In genomic region chr3:167712445-167712844, GRCh38 we compare ENCODE assay signal across 28 cellular contexts. TPM values are rescaled to one million over a fixed set of nuclear protein-coding genes. Genes with fewer than 3 reads are reported as not detected.
"Had no signal": no experiment of that assay in that cellular context is flagged by ENCODE, and none has a peak within 500 bp of the region (broad histone marks: within the 10 kb centered on the region; RNA-seq: fewer than 3 reads in every experiment).

No MANE protein-coding gene starts in this region.

- ATAC-seq: heart right ventricle; left cardiac atrium; left lung; right cardiac atrium; stimulated activated memory B cell treated with anti-CD40 and anti-IgM and Interleukin-4, amounts not matched to agents 10 μg/mL and 1 μg/mL and 100 μg/mL, for 72 hours had no signal

- DNase-seq: colonic mucosa; effector CD8-positive, alpha-beta T cell; foreskin melanocyte; glutamatergic neuron; heart right ventricle; hippocampal formation; left cardiac atrium; left lung; nephron progenitor cell; nucleus accumbens; right cardiac atrium; sigmoid colon; stimulated activated CD4-positive, alpha-beta T cell treated with anti-CD3 and anti-CD28 coated beads, Interleukin-2, amount 100 ng/mL, for 24 hours; stimulated activated CD4-positive, alpha-beta T cell treated with anti-CD3 and anti-CD28 coated beads, Interleukin-4, amount 100 ng/mL, for 24 hours; upper lobe of left lung had no signal

- H3K4me3 ChIP-seq: colonic mucosa, esophagus muscularis mucosa, heart right ventricle, left lung, prostate gland, sigmoid colon, thoracic aorta, tibial nerve, upper lobe of left lung had no signal

- H3K9me3 ChIP-seq: colonic mucosa, esophagus muscularis mucosa, heart right ventricle, left lung, prostate gland, sigmoid colon, thoracic aorta, tibial nerve, upper lobe of left lung had no signal

- H3K36me3 ChIP-seq: colonic mucosa, prostate gland had no signal

- H3K27me3 ChIP-seq: colonic mucosa, esophagus muscularis mucosa, heart right ventricle, left lung, sigmoid colon, tibial nerve, upper lobe of left lung had no signal

- H3K4me1 Mint-ChIP-seq: nephron progenitor cell had no signal

- H3K27ac Mint-ChIP-seq: dendritic cell treated with granulocyte-macrophage colony-stimulating factor and Interleukin-4, amounts not matched to agents 40 ng/mL and 50 ng/mL, for 4 days; nephron progenitor cell; stimulated activated memory B cell treated with anti-CD40 and anti-IgM and Interleukin-4, amounts not matched to agents 10 μg/mL and 1 μg/mL and 100 μg/mL, for 72 hours; stimulated activated naive CD8-positive, alpha-beta T cell treated with anti-CD3 and anti-CD28 coated beads, Interleukin-15, Interleukin-2, amounts not matched to agents 100 ng/mL and 50 ng/mL, for 24 hours had no signal

- H3K4me3 Mint-ChIP-seq: dendritic cell treated with granulocyte-macrophage colony-stimulating factor and Interleukin-4, amounts not matched to agents 40 ng/mL and 50 ng/mL, for 4 days; nephron progenitor cell; stimulated activated memory B cell treated with anti-CD40 and anti-IgM and Interleukin-4, amounts not matched to agents 10 μg/mL and 1 μg/mL and 100 μg/mL, for 72 hours; stimulated activated naive CD8-positive, alpha-beta T cell treated with anti-CD3 and anti-CD28 coated beads, Interleukin-15, Interleukin-2, amounts not matched to agents 100 ng/mL and 50 ng/mL, for 24 hours had no signal

- H3K4me1 ChIP-seq: colonic mucosa, esophagus muscularis mucosa, left lung, prostate gland, sigmoid colon, upper lobe of left lung had no signal

- H3K9me3 Mint-ChIP-seq: dendritic cell treated with granulocyte-macrophage colony-stimulating factor and Interleukin-4, amounts not matched to agents 40 ng/mL and 50 ng/mL, for 4 days; stimulated activated memory B cell treated with anti-CD40 and anti-IgM and Interleukin-4, amounts not matched to agents 10 μg/mL and 1 μg/mL and 100 μg/mL, for 72 hours; stimulated activated naive CD8-positive, alpha-beta T cell treated with anti-CD3 and anti-CD28 coated beads, Interleukin-15, Interleukin-2, amounts not matched to agents 100 ng/mL and 50 ng/mL, for 24 hours had no signal

- H3K27me3 Mint-ChIP-seq: dendritic cell treated with granulocyte-macrophage colony-stimulating factor and Interleukin-4, amounts not matched to agents 40 ng/mL and 50 ng/mL, for 4 days; stimulated activated memory B cell treated with anti-CD40 and anti-IgM and Interleukin-4, amounts not matched to agents 10 μg/mL and 1 μg/mL and 100 μg/mL, for 72 hours; stimulated activated naive CD8-positive, alpha-beta T cell treated with anti-CD3 and anti-CD28 coated beads, Interleukin-15, Interleukin-2, amounts not matched to agents 100 ng/mL and 50 ng/mL, for 24 hours had no signal

RNA-seq across cellular contexts. Expression of gene WDR49, which starts 58.7 kb away (rescaled TPM):
- total RNA-seq: chondrocyte, endothelial cell of umbilical vein, epithelial cell of proximal tubule, kidney epithelial cell, osteocyte had no signal
- polyA plus RNA-seq: endothelial cell of umbilical vein, fibroblast of lung had no signal
